In genomic region chr3:179016979-179017670, GRCh38 we compare ENCODE assay signal across 11 cellular contexts. TPM values are rescaled to one million over a fixed set of nuclear protein-coding genes. Genes with fewer than 3 reads are reported as not detected.
DNase-seq lines count a peak whose midpoint lies in the region; ATAC-seq and TF ChIP-seq lines count a peak whose summit lies in the region.
"Had no signal": no experiment of that assay in that cellular context is flagged by ENCODE, and none has a peak within 500 bp of the region (broad histone marks: within the 10 kb centered on the region; RNA-seq: fewer than 3 reads in every experiment).

No MANE protein-coding gene starts in this region.

- ATAC-seq in GM18505 (IDR thresholded peaks at IDR 0.05; ENCODE audit: unreplicated experiment) (peak; percentile 70), GM21367 (IDR thresholded peaks at IDR 0.05; ENCODE audit: unreplicated experiment) (peak; percentile 49), HG03159 (IDR thresholded peaks at IDR 0.05; ENCODE audit: unreplicated experiment) (peak; percentile 62), heart right ventricle (no peak)
- peak; percentile 27 to 31 for ATAC-seq in activated naive CD4-positive, alpha-beta T cell treated with anti-CD3 and anti-CD28 coated beads, Interleukin-2, amount 50 U/mL, for 72 hours

- no peak for DNase-seq in activated naive CD4-positive, alpha-beta T cell treated with anti-CD3 and anti-CD28 coated beads, Interleukin-2, amount 50 U/mL, for 72 hours (ENCODE audit: low spot score in 2 of 2)
- DNase-seq in HK-2 (ENCODE audit: unreplicated experiment) (no peak), lower leg skin (ENCODE audit: low spot score in 2 of 2) (no peak), HAP-1 (ENCODE audit: low spot score in 2 of 2) (no peak), heart right ventricle (no peak)
- DNase-seq: dermis blood vessel endothelial cell; NCI-H187 treated with DMSO at 0.1 percent for 48 hours; stimulated activated CD4-positive, alpha-beta T cell treated with anti-CD3 and anti-CD28 coated beads, Interleukin-12 subunit alpha, Interleukin-12 subunit beta, amount 100 ng/mL, for 4 hours had no signal

- H3K27ac ChIP-seq in heart right ventricle, result no peak overlapping the region

- intact Hi-C loops in lower leg skin (cut with DNase I; ENCODE audit: low total_unique reads) (loop anchor here (10.0 kb wide), 1 partner anchor 298 kb away; no protein-coding TSS in a partner anchor), heart right ventricle (cut with DNase I) (loop anchor here in 8 of 10 donors (5.0 to 10.0 kb wide), 8 partner anchors 55 to 540 kb away; partner anchors contain the start of genes PIK3CA (in 3 of the 8), ZMAT3 (in 1 of the 8) and ZNF639 (in 1 of the 8))

- H3K36me3 Mint-ChIP-seq in activated naive CD4-positive, alpha-beta T cell treated with anti-CD3 and anti-CD28 coated beads, Interleukin-2, amount 50 U/mL, for 72 hours, result peaks cover 0 to 4% of the 10 kb centered on the region in 2 donors

- in situ Hi-C loops in HAP-1 (cut with MboI; ENCODE audit: low sequenced_read_pairs), result loop anchor here (10.0 kb wide), 1 partner anchor 548 kb away; the partner anchor contains the start of gene ACTL6A

- no peak overlapping the region for H3K27ac Mint-ChIP-seq in activated naive CD4-positive, alpha-beta T cell treated with anti-CD3 and anti-CD28 coated beads, Interleukin-2, amount 50 U/mL, for 72 hours

- no peaks in the 10 kb centered on the region; the same call in 1 of the 2 replicates for H3K36me3 ChIP-seq in HAP-1 (replicated peaks)
- peaks cover 0 to 8% (median 0%) of the 10 kb centered on the region in 9 donors for H3K36me3 ChIP-seq in heart right ventricle

- H3K9me3 Mint-ChIP-seq in activated naive CD4-positive, alpha-beta T cell treated with anti-CD3 and anti-CD28 coated beads, Interleukin-2, amount 50 U/mL, for 72 hours, result no peaks in the 10 kb centered on the region

- TF ChIP-seq CTCF in lower leg skin (IDR thresholded peaks at IDR 0.05) (no peak), heart right ventricle (IDR thresholded peaks at IDR 0.05) (no peak)

- H3K4me3 ChIP-seq in lower leg skin (ENCODE audit: low read depth, poor library complexity, severe bottlenecking) (no peak overlapping the region), HAP-1 (no peak overlapping the region), heart right ventricle (no peak overlapping the region)

- no peak for TF ChIP-seq POLR2A in GM18505 (IDR thresholded peaks at IDR 0.05; ENCODE audit: borderline replicate concordance, extremely low read depth, insufficient read depth, insufficient read length)
- no peak for TF ChIP-seq POLR2A in lower leg skin (IDR thresholded peaks at IDR 0.05)

- H3K9me3 ChIP-seq in HAP-1, result no peaks in the 10 kb centered on the region
- no peaks in the 10 kb centered on the region for H3K9me3 ChIP-seq in heart right ventricle

- WGBS in lower leg skin, 2 donors, result 82 to 85% methylated on average over 9 of the region's 9 CpGs
- WGBS in heart right ventricle, 2 donors, result 88 to 89% methylated on average over 9 of the region's 9 CpGs

- H3K27me3 ChIP-seq in HAP-1 (ENCODE audit: low read depth) (no peaks in the 10 kb centered on the region), heart right ventricle (no peaks in the 10 kb centered on the region)

- peaks cover 15% of the 10 kb centered on the region for H3K4me1 ChIP-seq in HAP-1
- H3K4me1 ChIP-seq in heart right ventricle, result peaks cover 0 to 15% (median 10%) of the 10 kb centered on the region in 9 donors

RNA-seq across cellular contexts. Expression of gene ZMAT3, which starts 54.5 kb away (rescaled TPM):
- 10 to 100 TPM; 11.1 to 83.2 TPM for total RNA-seq in activated naive CD4-positive, alpha-beta T cell treated with anti-CD3 and anti-CD28 coated beads, Interleukin-2, amount 50 U/mL, for 72 hours
- total RNA-seq in lower leg skin (10 to 100 TPM in 2 of 4 donors, 1 to 10 TPM in 2; 6.3 to 11.2 (median 10.2) TPM), heart right ventricle (10 to 100 TPM; 10.1 to 18.2 (median 13.1) TPM)
- 1 to 10 TPM; 1.8 to 2.1 TPM for polyA plus RNA-seq in heart right ventricle

Comparison
In these comparisons a context has a peak if more than half of its experiments do, and no peak if none do; other contexts are left out.
1. ATAC-seq: peak in GM18505 (single experiment), GM21367 (single experiment), HG03159 (single experiment) and activated naive CD4-positive, alpha-beta T cell treated with anti-CD3 and anti-CD28 coated beads, Interleukin-2, amount 50 U/mL, for 72 hours (2 of 2); none in heart right ventricle (0 of 8).